21 cellular contexts compared by ENCODE assay signal in genomic region chr2:133412637-133413164, GRCh38.
"Had no signal": no experiment of that assay in that cellular context is flagged by ENCODE, and none has a peak within 500 bp of the region (broad histone marks: within the 10 kb centered on the region; RNA-seq: fewer than 3 reads in every experiment).

No MANE protein-coding gene starts in this region.

- H3K36me3 ChIP-seq: MG63, SJCRH30 had no signal

- H3K27ac ChIP-seq: KMS-11, SJCRH30 had no signal

- DNase-seq: MG63, NCI-H1092 treated with DMSO at 0.1 percent for 48 hours, NCI-H1436, NCI-H187, NCI-H2029, NCI-H2081 treated with DMSO at 0.1 percent for 48 hours, NCI-H2171, NCI-H226, NCI-H446, NCI-H510A, NCI-H524 treated with DMSO at 0.1 percent for 48 hours, NCI-H69, NCI-H774, SHP77 treated with DMSO at 0.1 percent for 48 hours, SJCRH30 had no signal

- H3K4me3 ChIP-seq: K562, MG63, SJCRH30 had no signal

- H3K9ac ChIP-seq: KMS-11 had no signal

- H3K4me1 ChIP-seq: SJCRH30 had no signal

- FAIRE-seq: HepG2, K562 had no signal

- H3K4me2 ChIP-seq: KMS-11 had no signal

- ATAC-seq: K562, Panc1, Right ventricle myocardium inferior, SK-N-SH treated with all-trans-retinoic acid at 6 μM for 48 hours had no signal

- H3K9me3 ChIP-seq: MG63, SJCRH30 had no signal

- H3K27me3 ChIP-seq: MG63, SJCRH30 had no signal
